Comparison of ENCODE assay signal across 6 cellular contexts in the genomic region with DNA sequence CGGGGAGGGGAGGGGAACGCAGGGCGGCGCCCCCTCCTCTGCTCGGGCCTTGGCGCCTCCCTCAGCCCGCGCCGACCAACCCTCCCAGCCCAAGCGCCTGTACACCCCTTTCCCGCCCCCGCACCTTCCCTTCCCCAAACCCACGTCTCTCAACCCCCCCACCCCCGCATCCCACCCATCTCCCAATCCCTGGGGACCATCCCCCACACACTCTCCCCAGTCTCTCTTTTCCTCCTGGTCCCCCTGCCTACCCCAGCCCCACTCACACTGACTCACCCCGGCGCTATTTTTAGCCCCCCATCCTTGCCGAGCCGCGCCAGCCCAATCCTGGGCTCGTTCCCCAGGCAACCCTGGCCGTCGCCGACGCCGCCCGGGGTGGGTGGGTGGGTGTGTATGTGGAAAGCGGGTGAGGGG.
DNase-seq lines count a peak whose midpoint lies in the region; ATAC-seq, FAIRE-seq and TF ChIP-seq lines count a peak whose summit lies in the region.

No MANE protein-coding gene starts in this region.

- peaks cover 7% of the 10 kb centered on the region for H3K36me3 Mint-ChIP-seq in stimulated activated memory B cell treated with anti-CD40 and anti-IgM and Interleukin-4, amounts not matched to agents 10 μg/mL and 1 μg/mL and 100 μg/mL, for 72 hours

- H3K4me1 Mint-ChIP-seq in stimulated activated memory B cell treated with anti-CD40 and anti-IgM and Interleukin-4, amounts not matched to agents 10 μg/mL and 1 μg/mL and 100 μg/mL, for 72 hours = peaks cover 41% of the 10 kb centered on the region

- no peak for FAIRE-seq in D721Med (lab: Jason Lieb, UNC)

- H3K4me3 ChIP-seq in AG09309 (ENCODE audit: control insufficient read depth, low read depth, low read length) (peak overlapping the region; percentile 71), foreskin fibroblast (ENCODE audit: low read depth in 1 of 2, low read length in 2 of 2) (peak overlapping the region; percentile 77 to 80)

- no peaks in the 10 kb centered on the region for H3K9me3 Mint-ChIP-seq in stimulated activated memory B cell treated with anti-CD40 and anti-IgM and Interleukin-4, amounts not matched to agents 10 μg/mL and 1 μg/mL and 100 μg/mL, for 72 hours

- H3K27ac Mint-ChIP-seq in stimulated activated memory B cell treated with anti-CD40 and anti-IgM and Interleukin-4, amounts not matched to agents 10 μg/mL and 1 μg/mL and 100 μg/mL, for 72 hours = no peak overlapping the region

- ATAC-seq in stimulated activated memory B cell treated with anti-CD40 and anti-IgM and Interleukin-4, amounts not matched to agents 10 μg/mL and 1 μg/mL and 100 μg/mL, for 72 hours = no peak

- TF ChIP-seq CTCF in AG09309 (IDR thresholded peaks at IDR 0.05; ENCODE audit: control insufficient read depth, insufficient read depth, low read depth, low read length, missing control alignments) (no peak), foreskin fibroblast (IDR thresholded peaks at IDR 0.05; ENCODE audit: low read depth, low read length) (no peak), D721Med (IDR thresholded peaks at IDR 0.05; ENCODE audit: insufficient read depth, missing control alignments) (no peak)

- H3K27me3 Mint-ChIP-seq in stimulated activated memory B cell treated with anti-CD40 and anti-IgM and Interleukin-4, amounts not matched to agents 10 μg/mL and 1 μg/mL and 100 μg/mL, for 72 hours = no peaks in the 10 kb centered on the region

- peak overlapping the region; percentile 69 for H3K4me3 Mint-ChIP-seq in stimulated activated memory B cell treated with anti-CD40 and anti-IgM and Interleukin-4, amounts not matched to agents 10 μg/mL and 1 μg/mL and 100 μg/mL, for 72 hours

- DNase-seq in AG09309 (ENCODE audit: low read depth) (no peak), NCI-H1694 treated with DMSO at 0.1 percent for 48 hours (lab: John Stamatoyannopoulos, UW) (peak; percentile 67), foreskin fibroblast (peak in 1 of 2 donors; percentile 62), cortex of kidney (lab: John Stamatoyannopoulos, UW) (no peak), D721Med (ENCODE audit: insufficient read length, low spot score) (no peak)
